Comparison of ENCODE assay signal across 8 cellular contexts in the genomic region with DNA sequence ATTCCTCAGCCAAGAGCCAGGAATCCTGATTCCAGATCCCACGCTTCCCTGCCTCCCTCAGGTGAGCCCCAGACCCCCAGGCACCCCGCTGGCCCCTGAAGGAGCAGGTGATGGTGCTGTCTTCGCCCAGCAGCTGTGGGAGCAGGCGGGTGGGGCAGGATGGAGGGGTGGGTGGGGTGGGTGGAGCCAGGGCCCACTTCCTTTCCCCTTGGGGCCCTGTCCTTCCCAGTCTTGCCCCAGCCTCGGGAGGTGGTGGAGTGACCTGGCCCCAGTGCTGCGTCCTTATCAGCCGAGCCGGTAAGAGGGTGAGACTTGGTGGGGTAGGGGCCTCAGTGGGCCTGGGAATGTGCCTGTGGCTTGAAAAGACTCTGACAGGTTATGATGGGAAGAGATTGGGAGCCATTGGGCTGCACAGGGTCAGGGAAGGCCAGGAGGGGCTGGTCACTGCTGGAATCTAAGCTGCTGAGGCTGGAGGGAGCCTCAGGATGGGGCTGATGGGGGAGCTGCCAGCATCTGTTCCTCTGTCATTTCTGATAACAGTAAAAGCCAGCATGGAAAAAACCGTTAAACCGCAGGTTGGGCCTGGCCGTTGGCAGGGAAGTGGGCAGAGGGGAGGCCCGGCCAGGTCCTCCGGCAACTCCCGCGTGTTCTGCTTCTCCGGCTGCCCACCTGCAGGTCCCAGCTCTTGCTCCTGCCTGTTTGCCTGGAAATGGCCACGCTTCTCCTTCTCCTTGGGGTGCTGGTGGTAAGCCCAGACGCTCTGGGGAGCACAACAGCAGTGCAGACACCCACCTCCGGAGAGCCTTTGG. TPM values are rescaled to one million over a fixed set of nuclear protein-coding genes. Genes with fewer than 3 reads are reported as not detected.
DNase-seq lines count a peak whose midpoint lies in the region; ATAC-seq and TF ChIP-seq lines count a peak whose summit lies in the region.
"Had no signal": no experiment of that assay in that cellular context is flagged by ENCODE, and none has a peak within 500 bp of the region (broad histone marks: within the 10 kb centered on the region; RNA-seq: fewer than 3 reads in every experiment).

A gene with protein sequence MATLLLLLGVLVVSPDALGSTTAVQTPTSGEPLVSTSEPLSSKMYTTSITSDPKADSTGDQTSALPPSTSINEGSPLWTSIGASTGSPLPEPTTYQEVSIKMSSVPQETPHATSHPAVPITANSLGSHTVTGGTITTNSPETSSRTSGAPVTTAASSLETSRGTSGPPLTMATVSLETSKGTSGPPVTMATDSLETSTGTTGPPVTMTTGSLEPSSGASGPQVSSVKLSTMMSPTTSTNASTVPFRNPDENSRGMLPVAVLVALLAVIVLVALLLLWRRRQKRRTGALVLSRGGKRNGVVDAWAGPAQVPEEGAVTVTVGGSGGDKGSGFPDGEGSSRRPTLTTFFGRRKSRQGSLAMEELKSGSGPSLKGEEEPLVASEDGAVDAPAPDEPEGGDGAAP (plus strand): TSS at position 228 of the 809 bp plus-strand sequence. CDS start 482 bp downstream, at position 710.

- H3K56ac ChIP-seq in H9 (ENCODE audit: insufficient read length, low read depth, low read length), result no peak within 1 kb of the TSS

- peak within 1 kb of the TSS in 34 of 59 donors; percentile 0 to 45 (median 24) for H3K4me3 ChIP-seq in dorsolateral prefrontal cortex

- no peak within 1 kb of the TSS for H2BK120ac ChIP-seq in H9 (ENCODE audit: low read depth, low read length, poor library complexity, severe bottlenecking)

- H4K91ac ChIP-seq in H9 (ENCODE audit: insufficient read length, low read depth, low read length), result no peak within 1 kb of the TSS

- peaks cover 33 to 42% of the 10 kb centered on the region in 2 experiments for H3K4me1 Mint-ChIP-seq in H9

- TF ChIP-seq CTCF in H9 (conservative IDR thresholded peaks at IDR 0.05), result no peak
- no peak for TF ChIP-seq CTCF in dorsolateral prefrontal cortex (IDR thresholded peaks at IDR 0.05 in 54 of 56, conservative IDR thresholded peaks at IDR 0.05 in 2 of 56; ENCODE audit: low read depth in 1 of 56, partially characterized antibody in 56 of 56)

- no peak within 1 kb of the TSS for H3K9ac ChIP-seq in H9 (ENCODE audit: extremely low read depth, insufficient read length, low read length)

- whole genome bisulfite sequencing in H9 (ENCODE audit: extremely low coverage, insufficient read length, low lambda C conversion rate), result no CpG with 5 or more reads among the region's 19 CpGs

- H2BK15ac ChIP-seq in H9 (ENCODE audit: low read depth, low read length), result no peak within 1 kb of the TSS

- no peaks in the 10 kb centered on the region; a peak in 1 of 7 replicates for H3K36me3 Mint-ChIP-seq in H9 (ENCODE audit: insufficient read depth in 1 of 3, low read depth in 3 of 3)
- H3K36me3 Mint-ChIP-seq: brain had no signal

- H3K14ac ChIP-seq in H9 (ENCODE audit: insufficient read depth, low read length), result no peak within 1 kb of the TSS; the same call in 1 of the 2 replicates

- H3K27ac ChIP-seq in H9 (ENCODE audit: insufficient read length, low read depth, low read length), result no peak within 1 kb of the TSS
- peak within 1 kb of the TSS in 1 of 59 donors; percentile 16 for H3K27ac ChIP-seq in dorsolateral prefrontal cortex

- H3T11ph ChIP-seq in H9 (ENCODE audit: low read length), result no peak within 1 kb of the TSS

- H2AFZ ChIP-seq in H9 (ENCODE audit: low read length), result no peak within 1 kb of the TSS

- H3K27ac Mint-ChIP-seq in H9, result peak within 1 kb of the TSS in 2 of 3 experiments; percentile 64 to 87; a peak in 2 of 7 replicates

- intact Hi-C loops in T-helper 1 cell treated with Interleukin-12 subunit alpha and Interleukin-12 subunit beta and Interleukin-4 antibody, amounts not matched to agents 30 ng/mL and 1 ng/mL, for 36 hours (cut with micrococcal nuclease), result loop anchor here (1.0 to 5.0 kb wide), 3 partner anchors 22 to 68 kb away; no protein-coding TSS in a partner anchor
- intact Hi-C loops in dorsolateral prefrontal cortex (cut with DNase I), result no loop called here

- ATAC-seq in GM18867 (IDR thresholded peaks at IDR 0.05; ENCODE audit: unreplicated experiment), result no peak

- no peak for DNase-seq in H9
- DNase-seq in dorsolateral prefrontal cortex, result no peak
- DNase-seq in stimulated activated naive CD4-positive, alpha-beta T cell treated with Interleukin-2 at 50 U/mL for 16 hours (lab: John Stamatoyannopoulos, UW), result peak; percentile 29
- no peak for DNase-seq in AG08396 (ENCODE audit: low spot score)
- no peak for DNase-seq in hippocampal formation (lab: John Stamatoyannopoulos, UW)

- peaks cover 8% of the 10 kb centered on the region for H3K23me2 ChIP-seq in H9 (ENCODE audit: insufficient read length, low read depth, low read length, poor library complexity, severe bottlenecking)

- H3K27me3 Mint-ChIP-seq in H9 (ENCODE audit: low read depth), result peaks cover 9% of the 10 kb centered on the region; the same call in 1 of the 2 replicates

- no peaks in the 10 kb centered on the region; a peak in 1 of 5 replicates for H3K9me3 Mint-ChIP-seq in H9

- H3K27me3 ChIP-seq in H9 (ENCODE audit: insufficient read depth, low read length) (no peaks in the 10 kb centered on the region; the same call in 1 of the 2 replicates), dorsolateral prefrontal cortex (no peaks in the 10 kb centered on the region)

- H3K79me1 ChIP-seq in H9 (ENCODE audit: insufficient read depth, low read depth, low read length, poor library complexity, severe bottlenecking), result no peaks in the 10 kb centered on the region

- H3K4me3 Mint-ChIP-seq in H9, result no peak within 1 kb of the TSS
- H3K4me3 Mint-ChIP-seq: brain had no signal

- peaks cover 4% of the 10 kb centered on the region; the same call in 1 of the 2 replicates for H3K4me1 ChIP-seq in H9 (ENCODE audit: insufficient read depth, low read length)

- no peak within 1 kb of the TSS for H3K4me2 ChIP-seq in H9 (ENCODE audit: insufficient read depth, insufficient read length, low read length)

- H2AK5ac ChIP-seq in H9 (ENCODE audit: insufficient read length, low read length), result no peak within 1 kb of the TSS

- no peaks in the 10 kb centered on the region; the same call in 1 of the 2 replicates for H3K79me2 ChIP-seq in H9 (ENCODE audit: insufficient read depth, low read length)

- H4K8ac ChIP-seq in H9 (replicated peaks; ENCODE audit: insufficient read length, low read depth, low read length), result no peak within 1 kb of the TSS

- no peaks in the 10 kb centered on the region for H3K9me3 ChIP-seq in H9 (ENCODE audit: control insufficient read depth, low read depth, low read length)

- no peak within 1 kb of the TSS for H2BK12ac ChIP-seq in H9 (ENCODE audit: insufficient read length, low read depth, low read length)

- H3K18ac ChIP-seq in H9 (ENCODE audit: insufficient read length, low read depth, low read length), result no peak within 1 kb of the TSS

- no peak within 1 kb of the TSS for H3K4ac ChIP-seq in H9 (ENCODE audit: low read depth, low read length)

- H4K20me1 ChIP-seq in H9 (ENCODE audit: control insufficient read depth, insufficient read depth, insufficient read length), result no peaks in the 10 kb centered on the region

- no peak within 1 kb of the TSS for H4K5ac ChIP-seq in H9 (ENCODE audit: insufficient read length, low read depth, low read length)

- no peak within 1 kb of the TSS for H2BK20ac ChIP-seq in H9 (ENCODE audit: low read depth, low read length, poor library complexity, severe bottlenecking)

- H2BK5ac ChIP-seq in H9 (ENCODE audit: insufficient read length, low read length), result no peak within 1 kb of the TSS

- no peak within 1 kb of the TSS for H3K23ac ChIP-seq in H9 (ENCODE audit: insufficient read length, low read depth, low read length)

RNA-seq across cellular contexts. Expression of the gene that starts here (rescaled TPM):
- 0.77 and 1.1 TPM in 2 replicates for total RNA-seq in H9 (2021)
- 381 and 388 TPM in 2 replicates for total RNA-seq in T-helper 1 cell treated with Interleukin-12 subunit alpha and Interleukin-12 subunit beta and Interleukin-4 antibody, amounts not matched to agents 30 ng/mL and 1 ng/mL, for 36 hours
- 1 to 10 TPM in 105 of 120 experiments, under 1 TPM in 15; 0.46 to 6.2 (median 2.1) TPM for total RNA-seq in dorsolateral prefrontal cortex

Comparison
In these comparisons a context has a peak if more than half of its experiments do, and no peak if none do; other contexts are left out.
1. RNA of the gene that starts here (total RNA-seq): 381 to 388 TPM in T-helper 1 cell treated with Interleukin-12 subunit alpha and Interleukin-12 subunit beta and Interleukin-4 antibody, amounts not matched to agents 30 ng/mL and 1 ng/mL, for 36 hours; 0.46 to 6.2 TPM in dorsolateral prefrontal cortex and 0.77 to 1.1 TPM in H9; every median in the first group is over 10 times any median in the second.